In genomic region chr10:100827819-100828743, GRCh38 we compare ENCODE assay signal across 8 cellular contexts.
DNase-seq lines count a peak whose midpoint lies in the region; ATAC-seq and TF ChIP-seq lines count a peak whose summit lies in the region.

No MANE protein-coding gene starts in this region.

- TF ChIP-seq CTCF in colonic mucosa (IDR thresholded peaks at IDR 0.05) = no peak
- TF ChIP-seq CTCF in brain microvascular endothelial cell (IDR thresholded peaks at IDR 0.05; ENCODE audit: low read depth, low read length, missing control alignments) = no peak

- peak; percentile 51 for DNase-seq in activated CD4-positive, alpha-beta T cell treated with anti-CD3 and anti-CD28 coated beads for 48 hours
- DNase-seq in activated CD4-positive, alpha-beta T cell treated with anti-CD3 and anti-CD28 coated beads, Interleukin-2, amount 50 U/mL, for 4 hours = no peak
- DNase-seq in SK-N-DZ (ENCODE audit: low spot score) (peak; percentile 32), colonic mucosa (peak; percentile 30), brain microvascular endothelial cell (no peak), occipital lobe (lab: John Stamatoyannopoulos, UW) (no peak)

- peak overlapping the region; percentile 42 for H3K4me3 ChIP-seq in colonic mucosa
- peak overlapping the region; percentile 44 to 50 for H3K4me3 ChIP-seq in mucosa of rectum (ENCODE audit: low read length in 2 of 2)
- H3K4me3 ChIP-seq in brain microvascular endothelial cell (ENCODE audit: low read depth, low read length) = no peak overlapping the region

- ATAC-seq in HG03457 (IDR thresholded peaks at IDR 0.05; ENCODE audit: unreplicated experiment) = no peak

- H3K27ac ChIP-seq in colonic mucosa (no peak overlapping the region), mucosa of rectum (ENCODE audit: low read depth in 2 of 2, low read length in 2 of 2) (no peak overlapping the region), brain microvascular endothelial cell (no peak overlapping the region)

- H3K36me3 ChIP-seq in colonic mucosa (no peaks in the 10 kb centered on the region), mucosa of rectum (ENCODE audit: control insufficient read depth in 2 of 2, insufficient read depth in 2 of 2, low read length in 2 of 2) (no peaks in the 10 kb centered on the region), brain microvascular endothelial cell (replicated peaks) (no peaks in the 10 kb centered on the region)

- H3K27me3 ChIP-seq in colonic mucosa = peaks cover 67% of the 10 kb centered on the region
- peaks cover 67 to 78% of the 10 kb centered on the region in 2 donors for H3K27me3 ChIP-seq in mucosa of rectum (ENCODE audit: control insufficient read depth in 2 of 2, insufficient read depth in 2 of 2, low read length in 2 of 2)
- H3K27me3 ChIP-seq in brain microvascular endothelial cell (replicated peaks) = peaks cover 95% of the 10 kb centered on the region

- H3K4me1 ChIP-seq in colonic mucosa (peaks cover 19% of the 10 kb centered on the region), mucosa of rectum (ENCODE audit: control insufficient read depth in 2 of 2, insufficient read depth in 2 of 2, low read length in 2 of 2) (peaks cover 14 to 19% of the 10 kb centered on the region in 2 donors)

- H3K9me3 ChIP-seq in colonic mucosa (no peaks in the 10 kb centered on the region), mucosa of rectum (ENCODE audit: control insufficient read depth in 2 of 2, low read length in 2 of 2) (no peaks in the 10 kb centered on the region)

- in situ Hi-C loops in brain microvascular endothelial cell (cut with HindIII; ENCODE audit: low pct_ligation_motif_present, low sequenced_read_pairs) = no loop called here

- intact Hi-C loops in colonic mucosa (cut with DNase I) = no loop called here

- H3K9ac ChIP-seq in colonic mucosa (ENCODE audit: low read depth in 2 of 2, low read length in 2 of 2) = peak overlapping the region in 1 of 2 donors; percentile 24
- H3K9ac ChIP-seq in mucosa of rectum (ENCODE audit: low read depth in 1 of 2, low read length in 2 of 2) = no peak overlapping the region

Comparison
In these comparisons a context has a peak if more than half of its experiments do, and no peak if none do; other contexts are left out.
1. DNase-seq: peak in activated CD4-positive, alpha-beta T cell treated with anti-CD3 and anti-CD28 coated beads for 48 hours (single experiment), SK-N-DZ (single experiment) and colonic mucosa (single experiment); none in activated CD4-positive, alpha-beta T cell treated with anti-CD3 and anti-CD28 coated beads, Interleukin-2, amount 50 U/mL, for 4 hours (0 of 2), brain microvascular endothelial cell (single experiment) and occipital lobe (single experiment).